9 cellular contexts compared by ENCODE assay signal in the genomic region with DNA sequence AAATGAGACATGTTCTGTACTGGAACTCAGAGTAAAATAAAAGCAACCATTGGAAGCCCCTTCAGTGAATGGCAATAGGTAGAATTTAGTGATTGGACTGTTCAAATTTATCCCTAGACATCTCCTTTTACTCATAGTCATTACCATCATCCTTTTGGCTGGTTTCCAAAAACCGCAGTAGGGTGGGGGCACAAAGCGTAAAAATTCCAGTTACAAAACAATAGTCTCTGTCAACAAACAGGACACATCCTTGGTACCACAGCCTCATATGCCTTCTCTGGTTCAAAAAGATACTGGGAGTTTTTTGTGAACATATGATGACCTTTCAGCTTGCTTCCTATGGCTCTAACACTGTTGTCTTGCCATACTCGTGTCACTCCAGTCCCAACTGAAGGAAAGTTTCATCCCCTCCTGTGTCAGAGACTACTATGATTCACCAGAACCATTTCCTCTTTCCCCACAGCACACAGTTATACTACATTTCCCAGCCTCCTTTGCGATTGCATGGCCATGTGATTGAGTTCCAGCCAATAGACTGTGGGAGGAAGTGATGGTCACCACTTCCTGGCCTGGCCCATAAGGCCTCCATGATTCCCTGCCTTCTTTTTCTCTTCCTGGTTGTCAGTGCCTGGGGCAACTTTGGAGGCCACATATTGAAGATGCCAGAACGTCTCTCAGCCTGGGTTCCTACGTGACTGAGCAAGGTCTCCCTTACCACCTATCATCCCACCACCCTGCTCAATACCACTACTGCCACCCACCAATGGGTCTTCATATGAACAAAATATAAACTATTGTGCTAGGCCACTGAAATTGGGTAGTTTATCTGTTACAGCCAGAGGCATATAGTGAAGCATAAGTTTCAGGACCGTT.
DNase-seq lines count a peak whose midpoint lies in the region; ATAC-seq and TF ChIP-seq lines count a peak whose summit lies in the region.
"Had no signal": no experiment of that assay in that cellular context is flagged by ENCODE, and none has a peak within 500 bp of the region (broad histone marks: within the 10 kb centered on the region; RNA-seq: fewer than 3 reads in every experiment).

No MANE protein-coding gene starts in this region.

- DNase-seq in Daoy (ENCODE audit: low read depth) (peak; percentile 73), SIG-M5 (lab: John Stamatoyannopoulos, UW) (peak; percentile 26), cardiac septum (ENCODE audit: low spot score) (no peak), left ventricle myocardium inferior (no peak), left cardiac atrium (no peak)

- intact Hi-C loops in cardiac septum (cut with DNase I), result no loop called here
- intact Hi-C loops in left ventricle myocardium inferior (cut with micrococcal nuclease), result no loop called here
- intact Hi-C loops in left cardiac atrium (cut with DNase I), result no loop called here

- peak; percentile 85 for ATAC-seq in GM19463 (IDR thresholded peaks at IDR 0.05; ENCODE audit: unreplicated experiment)
- ATAC-seq in HG03457 (IDR thresholded peaks at IDR 0.05; ENCODE audit: unreplicated experiment), result peak; percentile 84
- ATAC-seq in left cardiac atrium, result no peak

- no peaks in the 10 kb centered on the region for H3K4me1 ChIP-seq in neuron (ENCODE audit: insufficient read depth, low read length)
- H3K4me1 ChIP-seq in left ventricle myocardium inferior, result no peaks in the 10 kb centered on the region

- H3K9me3 ChIP-seq in neuron (ENCODE audit: low read length), result no peaks in the 10 kb centered on the region
- H3K9me3 ChIP-seq in left ventricle myocardium inferior (replicated peaks), result no peaks in the 10 kb centered on the region

- H2AFZ ChIP-seq in neuron (ENCODE audit: low read depth, low read length), result no peak overlapping the region

- no peak overlapping the region for H3K27ac ChIP-seq in left ventricle myocardium inferior (replicated peaks)
- H3K27ac ChIP-seq: skin epidermis had no signal

- TF ChIP-seq CTCF in left ventricle myocardium inferior (IDR thresholded peaks at IDR 0.05; ENCODE audit: borderline replicate concordance), result no peak

- H3K36me3 ChIP-seq in neuron (ENCODE audit: insufficient read depth, low read length) (no peaks in the 10 kb centered on the region), left ventricle myocardium inferior (no peaks in the 10 kb centered on the region)

- H3K27me3 ChIP-seq in neuron (ENCODE audit: insufficient read depth, low read length), result peaks cover 12% of the 10 kb centered on the region
- peaks cover 22% of the 10 kb centered on the region for H3K27me3 ChIP-seq in left ventricle myocardium inferior (ENCODE audit: low read depth)

- peak overlapping the region; percentile 26 for H3K4me3 ChIP-seq in neuron (ENCODE audit: low read length)
- H3K4me3 ChIP-seq in left ventricle myocardium inferior, result no peak overlapping the region
- H3K4me3 ChIP-seq: skin epidermis had no signal

Comparison
In these comparisons a context has a peak if more than half of its experiments do, and no peak if none do; other contexts are left out.
1. DNase-seq: peak in Daoy (single experiment) and SIG-M5 (single experiment); none in cardiac septum (single experiment), left ventricle myocardium inferior (single experiment) and left cardiac atrium (single experiment).
2. ATAC-seq: peak in GM19463 (single experiment) and HG03457 (single experiment); none in left cardiac atrium (0 of 2).